ENCODE assay signal across 17 cellular contexts in the genomic region with DNA sequence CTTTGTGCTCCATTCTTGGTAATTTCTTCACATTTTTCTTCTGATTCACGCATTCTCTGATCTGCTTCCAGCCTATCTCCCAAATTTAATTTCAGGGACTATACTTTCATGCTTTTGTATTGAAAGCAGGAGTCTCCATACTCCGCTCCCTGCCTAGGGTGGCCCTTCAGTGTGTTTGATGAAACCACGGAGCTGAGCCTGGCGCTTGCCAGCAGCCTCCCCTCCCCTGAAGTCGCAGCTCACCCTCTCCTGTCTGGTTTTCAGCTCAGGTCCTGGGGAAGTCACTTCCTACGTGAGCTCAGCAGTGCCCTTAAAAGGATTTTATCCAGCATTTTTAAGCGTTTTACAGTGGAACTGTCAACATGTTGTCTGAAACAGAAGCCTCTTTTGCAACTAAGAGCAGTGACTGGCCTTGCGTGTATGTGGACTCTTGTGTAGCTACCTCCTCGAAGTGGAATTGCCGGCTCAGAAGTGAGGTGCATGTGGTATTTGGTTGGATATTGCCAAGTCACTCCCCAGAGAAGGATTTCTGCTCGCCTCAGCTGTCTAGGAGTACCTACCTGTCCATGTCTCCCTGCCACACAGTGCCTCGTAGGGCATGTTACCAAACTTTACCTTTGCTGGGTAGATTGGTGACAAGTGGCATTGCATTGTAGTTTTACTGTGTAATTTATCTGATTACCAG.
DNase-seq lines count a peak whose midpoint lies in the region; ATAC-seq and TF ChIP-seq lines count a peak whose summit lies in the region.
"Had no signal": no experiment of that assay in that cellular context is flagged by ENCODE, and none has a peak within 500 bp of the region (broad histone marks: within the 10 kb centered on the region; RNA-seq: fewer than 3 reads in every experiment).

No MANE protein-coding gene starts in this region.

- H3K27ac Mint-ChIP-seq in GM23338, result peak overlapping the region; percentile 27
- peak overlapping the region; percentile 9 for H3K27ac Mint-ChIP-seq in activated T-helper 17 cell treated with anti-CD3 and anti-CD28 coated beads, Interleukin-2, amount 50 U/mL, for 72 hours
- H3K27ac Mint-ChIP-seq: HFFc6 had no signal

- H3K27ac ChIP-seq in GM23338 (ENCODE audit: low read depth), result no peak overlapping the region
- H3K27ac ChIP-seq in lung (ENCODE audit: low read depth in 1 of 2, low read length in 1 of 2), result no peak overlapping the region
- no peak overlapping the region for H3K27ac ChIP-seq in stomach
- H3K27ac ChIP-seq: PC-9, RWPE1 had no signal

- no peak for TF ChIP-seq POLR2A in stomach (IDR thresholded peaks at IDR 0.05)

- H3K4me1 Mint-ChIP-seq in GM23338, result peaks cover 23% of the 10 kb centered on the region
- no peaks in the 10 kb centered on the region for H3K4me1 Mint-ChIP-seq in activated T-helper 17 cell treated with anti-CD3 and anti-CD28 coated beads, Interleukin-2, amount 50 U/mL, for 72 hours

- DNase-seq in GM23338 (ENCODE audit: low spot score) (no peak), lung (ENCODE audit: low spot score) (no peak), stomach (peak; percentile 22), SIG-M5 (lab: John Stamatoyannopoulos, UW) (no peak), posterior vena cava (ENCODE audit: low spot score) (no peak), amygdala (lab: John Stamatoyannopoulos, UW) (no peak)
- DNase-seq: C1 segment of cervical spinal cord; CD8-positive, alpha-beta memory T cell; DMS79; HFFc6; Karpas-422; NCI-H1417 treated with DMSO at 0.1 percent for 48 hours; NCI-H2029; NCI-H526; PC-9 had no signal

- H3K27me3 Mint-ChIP-seq in GM23338 (ENCODE audit: insufficient read depth, low read depth, poor library complexity), result no peaks in the 10 kb centered on the region
- no peaks in the 10 kb centered on the region for H3K27me3 Mint-ChIP-seq in activated T-helper 17 cell treated with anti-CD3 and anti-CD28 coated beads, Interleukin-2, amount 50 U/mL, for 72 hours
- H3K27me3 Mint-ChIP-seq: CD8-positive, alpha-beta memory T cell had no signal

- H3K79me2 ChIP-seq in GM23338 (replicated peaks; ENCODE audit: insufficient read depth), result 0 out of 2 replicates have a peak, but pooled peaks cover 6% of the 10 kb centered on the region

- intact Hi-C loops in stomach (cut with DNase I; ENCODE audit: low total_unique reads) (no loop called here), posterior vena cava (cut with DNase I) (loop anchor here in 1 of 2 donors (10.0 kb wide), 1 partner anchor 124 kb away; no protein-coding TSS in a partner anchor)

- H3K9me3 Mint-ChIP-seq in GM23338, result no peaks in the 10 kb centered on the region
- H3K9me3 Mint-ChIP-seq in activated T-helper 17 cell treated with anti-CD3 and anti-CD28 coated beads, Interleukin-2, amount 50 U/mL, for 72 hours, result no peaks in the 10 kb centered on the region

- no peak overlapping the region for H3K4me3 ChIP-seq in GM23338
- H3K4me3 ChIP-seq in lung, result no peak overlapping the region
- no peak overlapping the region for H3K4me3 ChIP-seq in stomach
- H3K4me3 ChIP-seq: PC-9 had no signal

- no peak overlapping the region for H3K4me2 ChIP-seq in GM23338
- H3K4me2 ChIP-seq: PC-9 had no signal

- H3K27me3 ChIP-seq in GM23338 (ENCODE audit: insufficient read depth) (no peaks in the 10 kb centered on the region), lung (ENCODE audit: control insufficient read depth, insufficient read depth) (no peaks in the 10 kb centered on the region), stomach (no peaks in the 10 kb centered on the region)

- H3F3A ChIP-seq in GM23338 (replicated peaks; ENCODE audit: low read depth), result no peaks in the 10 kb centered on the region; the same call in 1 of the 2 replicates

- H3K9me2 ChIP-seq in GM23338 (ENCODE audit: insufficient read depth), result no peaks in the 10 kb centered on the region

- peaks cover 30% of the 10 kb centered on the region for H3K36me3 Mint-ChIP-seq in GM23338 (ENCODE audit: low read depth)
- peaks cover 30% of the 10 kb centered on the region for H3K36me3 Mint-ChIP-seq in activated T-helper 17 cell treated with anti-CD3 and anti-CD28 coated beads, Interleukin-2, amount 50 U/mL, for 72 hours (ENCODE audit: low read depth)

- no peak overlapping the region for H3K4me3 Mint-ChIP-seq in GM23338
- H3K4me3 Mint-ChIP-seq in activated T-helper 17 cell treated with anti-CD3 and anti-CD28 coated beads, Interleukin-2, amount 50 U/mL, for 72 hours, result no peak overlapping the region
- H3K4me3 Mint-ChIP-seq: CD8-positive, alpha-beta memory T cell; HFFc6 had no signal

- no peak for TF ChIP-seq EP300 in stomach (IDR thresholded peaks at IDR 0.05)

- H3K36me3 ChIP-seq in GM23338 (ENCODE audit: insufficient read depth) (no peaks in the 10 kb centered on the region), lung (ENCODE audit: control insufficient read depth in 2 of 2, insufficient read depth in 2 of 2, low read length in 2 of 2) (peaks cover 3 to 22% of the 10 kb centered on the region in 2 donors), stomach (peaks cover 28 to 83% (median 68%) of the 10 kb centered on the region in 4 donors)

- no peaks in the 10 kb centered on the region for H3K4me1 ChIP-seq in GM23338 (ENCODE audit: insufficient read depth)
- peaks cover 0 to 1% of the 10 kb centered on the region in 2 donors for H3K4me1 ChIP-seq in lung (ENCODE audit: control insufficient read depth in 2 of 2, insufficient read depth in 2 of 2, low read length in 2 of 2)
- H3K4me1 ChIP-seq in stomach, result peaks cover 3 to 8% (median 5%) of the 10 kb centered on the region in 4 donors

- TF ChIP-seq CTCF in GM23338 (conservative IDR thresholded peaks at IDR 0.05; ENCODE audit: low read depth in 2 of 2) (no peak), lung (IDR thresholded peaks at IDR 0.05; ENCODE audit: control extremely low read depth, extremely low read depth) (no peak), stomach (IDR thresholded peaks at IDR 0.05) (no peak)

- WGBS in lung, 2 donors, result 70 to 77% methylated on average over 12 of the region's 12 CpGs
- 58 to 77% (median 66%) methylated on average over 12 of the region's 12 CpGs for WGBS in stomach, 5 donors

- peaks cover 0 to 2% of the 10 kb centered on the region in 2 donors for H3K9me3 ChIP-seq in lung (ENCODE audit: control insufficient read depth in 2 of 2, insufficient read depth in 1 of 2, low read length in 1 of 2)
- no peaks in the 10 kb centered on the region for H3K9me3 ChIP-seq in stomach

- H2AFZ ChIP-seq in GM23338, result no peak overlapping the region
- H2AFZ ChIP-seq: PC-9 had no signal

- H4K20me1 ChIP-seq in GM23338 (replicated peaks; ENCODE audit: insufficient read depth), result peaks cover 5% of the 10 kb centered on the region; the same call in 1 of the 2 replicates

- no peak for ATAC-seq in GM23338
- ATAC-seq in activated T-helper 17 cell treated with anti-CD3 and anti-CD28 coated beads, Interleukin-2, amount 50 U/mL, for 72 hours (replicated peaks), result no peak
- peak; percentile 24 for ATAC-seq in lung (ENCODE audit: insufficient read depth, low FRiP score)

TF ChIP-seq in GM23338, 12 proteins besides CTCF, POLR2A, EP300 and RAD21 (continues in another document):
- TF ChIP-seq CREB1 (CRISPR knock-in tag; IDR thresholded peaks at IDR 0.05; ENCODE audit: low read depth) (no peak), ZNF114 (CRISPR knock-in tag; IDR thresholded peaks at IDR 0.05) (no peak)
